Comparison of ENCODE assay signal across 8 cellular contexts in the genomic region with DNA sequence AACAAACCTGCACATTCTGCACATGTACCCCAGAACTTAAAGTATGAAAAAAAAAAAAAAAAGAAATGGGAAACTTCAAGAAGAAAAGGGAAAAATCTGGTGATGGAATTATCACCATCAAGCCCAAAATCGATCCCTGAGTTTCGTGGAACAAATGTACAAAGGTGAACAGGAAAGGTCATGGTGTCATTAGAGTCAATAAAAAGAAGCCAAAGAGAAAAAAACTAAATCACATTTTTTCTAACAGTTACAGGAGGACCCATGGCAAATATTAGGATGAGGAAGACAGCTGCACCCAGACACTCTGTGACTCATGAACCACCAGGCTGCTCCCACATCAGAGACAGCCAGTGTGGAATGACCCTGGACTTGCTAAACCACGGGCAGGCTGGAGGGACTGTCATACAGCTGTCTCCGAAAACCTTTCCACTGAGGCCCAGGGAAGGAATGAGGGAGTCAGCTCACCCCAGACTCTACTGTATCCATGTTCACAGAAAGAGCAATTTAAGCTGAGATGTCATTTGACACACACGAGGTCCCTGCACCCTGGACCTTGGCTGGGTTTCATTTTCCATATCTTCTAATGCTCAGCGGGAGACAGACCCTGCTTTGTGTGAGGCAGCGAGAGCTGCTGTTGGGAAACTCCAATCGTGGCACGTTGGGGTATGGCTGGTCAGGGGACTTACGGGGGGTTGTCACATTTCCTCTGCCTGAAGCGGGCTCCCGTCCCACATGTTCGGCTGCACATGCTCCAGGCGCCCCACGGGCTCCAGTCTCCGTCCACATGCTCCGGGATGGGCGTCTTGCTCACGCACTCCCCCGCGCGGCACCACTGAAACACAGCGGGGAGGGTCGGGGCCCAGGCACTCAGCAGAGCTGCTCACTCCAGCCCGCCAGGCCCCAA.
DNase-seq lines count a peak whose midpoint lies in the region; ATAC-seq, FAIRE-seq and TF ChIP-seq lines count a peak whose summit lies in the region.

No MANE protein-coding gene starts in this region.

- peak; percentile 36 for FAIRE-seq in HepG2 (lab: Jason Lieb, UNC)

- TF ChIP-seq POLR2A in adrenal gland (IDR thresholded peaks at IDR 0.05) = peak in 1 of 2 donors; percentile 10
- TF ChIP-seq POLR2A in HepG2 (IDR thresholded peaks at IDR 0.05; ENCODE audit: insufficient read depth in 1 of 2, low read depth in 2 of 2, low read length in 2 of 2) = no peak
- TF ChIP-seq POLR2A in thyroid gland (IDR thresholded peaks at IDR 0.05) = no peak

- H3K9me3 Mint-ChIP-seq in activated CD4-positive, alpha-beta T cell treated with anti-CD3 and anti-CD28 coated beads for 36 hours (ENCODE audit: low read depth) = no peaks in the 10 kb centered on the region

- H3K9ac ChIP-seq in HepG2 (ENCODE audit: insufficient read depth, low read depth, low read length) = no peak overlapping the region

- H3K27ac ChIP-seq in adrenal gland (peak overlapping the region in 1 of 5 donors; percentile 35), HepG2 (ENCODE audit: extremely low read length, insufficient read depth, low read length) (no peak overlapping the region), thyroid gland (no peak overlapping the region)

- intact Hi-C loops in activated CD4-positive, alpha-beta T cell treated with anti-CD3 and anti-CD28 coated beads for 36 hours (cut with DNase I, micrococcal nuclease) = loop anchor here in 1 of 2 experiments (2.0 kb wide), 1 partner anchor 203 kb away; no protein-coding TSS in a partner anchor
- intact Hi-C loops in adrenal gland (cut with DNase I) (loop anchor here (10.0 kb wide), 2 partner anchors 197 to 203 kb away; no protein-coding TSS in a partner anchor), HepG2 (cut with micrococcal nuclease; ENCODE audit: unreplicated experiment) (loop anchor here (5.0 kb wide), 1 partner anchor 204 kb away; no protein-coding TSS in a partner anchor), thyroid gland (cut with DNase I) (no loop called here)

- CTCF ChIA-PET in activated CD4-positive, alpha-beta T cell treated with anti-CD3 and anti-CD28 coated beads for 36 hours (lab: Charles Lee) = interaction anchor here (1.1 kb wide), 1 partner anchor 20 kb away, joined by 3 read pairs; no protein-coding TSS in a partner anchor
- CTCF ChIA-PET in HepG2 (lab: Yijun Ruan, JAX; ENCODE audit: low intra/inter-chr PET ratio, low total read pairs) = interaction anchor here (1.3 to 2.0 kb wide), 2 partner anchors 203 to 339 kb away, joined by 7 read pairs; no protein-coding TSS in a partner anchor

- no peak overlapping the region for H3K4me3 Mint-ChIP-seq in activated CD4-positive, alpha-beta T cell treated with anti-CD3 and anti-CD28 coated beads for 36 hours

- ATAC-seq in activated CD4-positive, alpha-beta T cell treated with anti-CD3 and anti-CD28 coated beads for 36 hours = peak; percentile 80
- ATAC-seq in HepG2 (peak; percentile 98), GM21825 (IDR thresholded peaks at IDR 0.05; ENCODE audit: unreplicated experiment) (no peak), GM21528 (IDR thresholded peaks at IDR 0.05; ENCODE audit: low FRiP score, unreplicated experiment) (no peak)

- TF ChIP-seq CTCF in adrenal gland (IDR thresholded peaks at IDR 0.05) = peak; percentile 9 to 56 (median 46)
- TF ChIP-seq CTCF in HepG2 (CRISPR knock-in tag; IDR thresholded peaks at IDR 0.05) = peak; percentile 87
- peak in 4 of 6 experiments; percentile 16 to 55 (median 43) for TF ChIP-seq CTCF in thyroid gland (IDR thresholded peaks at IDR 0.05)

- no peaks in the 10 kb centered on the region for H3K79me2 ChIP-seq in HepG2 (ENCODE audit: insufficient read depth, low read length)

- H3K36me3 ChIP-seq in adrenal gland (replicated peaks in 1 of 2) (no peaks in the 10 kb centered on the region), HepG2 (replicated peaks in 1 of 2; ENCODE audit: control insufficient read depth in 1 of 2, insufficient read depth in 2 of 2, low read length in 2 of 2) (no peaks in the 10 kb centered on the region), thyroid gland (no peaks in the 10 kb centered on the region)

- peak overlapping the region; percentile 60 for H2AFZ ChIP-seq in HepG2 (ENCODE audit: low read length)

- H3K36me3 Mint-ChIP-seq in activated CD4-positive, alpha-beta T cell treated with anti-CD3 and anti-CD28 coated beads for 36 hours (ENCODE audit: low read depth) = peaks cover 2% of the 10 kb centered on the region

- POLR2A ChIA-PET in activated CD4-positive, alpha-beta T cell treated with anti-CD3 and anti-CD28 coated beads for 36 hours (lab: Charles Lee) = no interaction called here
- POLR2A ChIA-PET in HepG2 (lab: Yijun Ruan, JAX) = interaction anchor here (0.6 kb wide), 1 partner anchor 343 kb away, joined by 6 read pairs; no protein-coding TSS in a partner anchor

- no peaks in the 10 kb centered on the region for H3K4me1 ChIP-seq in adrenal gland (replicated peaks in 1 of 2)
- H3K4me1 ChIP-seq in HepG2 (ENCODE audit: insufficient read depth, low read length) = peaks cover 14% of the 10 kb centered on the region
- no peaks in the 10 kb centered on the region for H3K4me1 ChIP-seq in thyroid gland

- DNase-seq in activated CD4-positive, alpha-beta T cell treated with anti-CD3 and anti-CD28 coated beads for 36 hours = peak; percentile 67
- DNase-seq in activated CD4-positive, alpha-beta T cell treated with anti-CD3 and anti-CD28 coated beads, Interleukin-2, amount 50 U/mL, for 4 hours = no peak
- DNase-seq in adrenal gland (peak; percentile 59 to 76 (median 69)), HepG2 (ENCODE audit: low spot score) (peak; percentile 61), thyroid gland (peak; percentile 50 to 52), GF-D8 (lab: John Stamatoyannopoulos, UW) (no peak)

- no TSS peak for BruUV-seq in HepG2 (replicated peaks; lab: Mats Ljungman, UMichigan)

- H3K27ac Mint-ChIP-seq in activated CD4-positive, alpha-beta T cell treated with anti-CD3 and anti-CD28 coated beads for 36 hours = no peak overlapping the region

- H3K27me3 ChIP-seq in adrenal gland (no peaks in the 10 kb centered on the region), HepG2 (ENCODE audit: control insufficient read depth in 1 of 2, insufficient read depth in 2 of 2, low read length in 2 of 2) (peaks cover 1 to 4% of the 10 kb centered on the region in 2 experiments; a peak in 1 of 5 replicates), thyroid gland (no peaks in the 10 kb centered on the region)

- TF ChIP-seq RAD21 in HepG2 (CRISPR knock-in tag; IDR thresholded peaks at IDR 0.05) = peak; percentile 68

- TF ChIP-seq EP300 in HepG2 (IDR thresholded peaks at IDR 0.05; ENCODE audit: low read depth in 2 of 2, low read length in 2 of 2) (0 out of 4 replicates have a peak, but pooled peaks of 1 of the 2 experiments have one; percentile 9), HepG2 (CRISPR knock-in tag; IDR thresholded peaks at IDR 0.05; ENCODE audit: borderline replicate concordance) (no peak)

- 58 to 77% (median 62%) methylated on average over 11 to 25 of the region's 25 CpGs for WGBS in adrenal gland, 4 donors
- WGBS in HepG2 (ENCODE audit: low lambda C conversion rate) = 5% methylated on average over 7 of the region's 25 CpGs
- WGBS in thyroid gland, 2 donors = 76 to 89% methylated on average over 15 to 25 of the region's 25 CpGs

- no peaks in the 10 kb centered on the region for H3K4me1 Mint-ChIP-seq in activated CD4-positive, alpha-beta T cell treated with anti-CD3 and anti-CD28 coated beads for 36 hours

- peak overlapping the region; percentile 87 for H3K4me2 ChIP-seq in HepG2 (ENCODE audit: low read depth, low read length)

- no peaks in the 10 kb centered on the region for H4K20me1 ChIP-seq in HepG2 (ENCODE audit: insufficient read depth, low read length)

- H3K4me3 ChIP-seq in adrenal gland = peak overlapping the region in 1 of 4 donors; percentile 33
- peak overlapping the region in 2 of 3 experiments; percentile 41 to 55; a peak in 4 of 6 replicates for H3K4me3 ChIP-seq in HepG2 (replicated peaks in 1 of 3; ENCODE audit: insufficient read depth in 1 of 3, low read depth in 2 of 3, low read length in 3 of 3)
- no peak overlapping the region for H3K4me3 ChIP-seq in thyroid gland (replicated peaks in 1 of 3)

- in situ Hi-C loops in HepG2 (cut with HindIII; ENCODE audit: extremely low pct_ligation_motif_present, low pct_unique_long_range_greater_than_20kb) = loop anchor here (25.0 kb wide), 1 partner anchor 869 kb away; a partner anchor contains a TSS

- no peaks in the 10 kb centered on the region for H3K27me3 Mint-ChIP-seq in activated CD4-positive, alpha-beta T cell treated with anti-CD3 and anti-CD28 coated beads for 36 hours

- H3K9me3 ChIP-seq in adrenal gland (replicated peaks in 1 of 3) (no peaks in the 10 kb centered on the region), HepG2 (ENCODE audit: low read length) (no peaks in the 10 kb centered on the region), thyroid gland (no peaks in the 10 kb centered on the region)

TF ChIP-seq in HepG2, 621 proteins besides CTCF, POLR2A, EP300 and RAD21 (continues in another document):
- TF ChIP-seq, protein P1, sequence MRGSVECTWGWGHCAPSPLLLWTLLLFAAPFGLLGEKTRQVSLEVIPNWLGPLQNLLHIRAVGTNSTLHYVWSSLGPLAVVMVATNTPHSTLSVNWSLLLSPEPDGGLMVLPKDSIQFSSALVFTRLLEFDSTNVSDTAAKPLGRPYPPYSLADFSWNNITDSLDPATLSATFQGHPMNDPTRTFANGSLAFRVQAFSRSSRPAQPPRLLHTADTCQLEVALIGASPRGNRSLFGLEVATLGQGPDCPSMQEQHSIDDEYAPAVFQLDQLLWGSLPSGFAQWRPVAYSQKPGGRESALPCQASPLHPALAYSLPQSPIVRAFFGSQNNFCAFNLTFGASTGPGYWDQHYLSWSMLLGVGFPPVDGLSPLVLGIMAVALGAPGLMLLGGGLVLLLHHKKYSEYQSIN (CRISPR knock-in tag; IDR thresholded peaks at IDR 0.05; ENCODE audit: borderline replicate concordance) = no peak
- TF ChIP-seq AGO1 (IDR thresholded peaks at IDR 0.05; ENCODE audit: low read depth, low read length, poor library complexity, severe bottlenecking) = no peak
- TF ChIP-seq PCBP2 (optimal IDR thresholded peaks at IDR 0.05; ENCODE audit: low read depth, low read length, poor library complexity, severe bottlenecking) = no peak
- TF ChIP-seq HNRNPL (IDR thresholded peaks at IDR 0.05; ENCODE audit: low read depth, low read length) = 0 out of 2 replicates have a peak, but pooled peaks have one; percentile 18
- 0 out of 2 replicates have a peak, but pooled peaks have one; percentile 28 for TF ChIP-seq EHMT2 (IDR thresholded peaks at IDR 0.05; ENCODE audit: borderline replicate concordance, low read depth, low read length)
- peak; percentile 91 for TF ChIP-seq ZNF224 (CRISPR knock-in tag; IDR thresholded peaks at IDR 0.05)

Comparison
In these comparisons a context has a peak if more than half of its experiments do, and no peak if none do; other contexts are left out.
1. DNase-seq: peak in activated CD4-positive, alpha-beta T cell treated with anti-CD3 and anti-CD28 coated beads for 36 hours (single experiment), adrenal gland (7 of 7), HepG2 (single experiment) and thyroid gland (2 of 2); none in activated CD4-positive, alpha-beta T cell treated with anti-CD3 and anti-CD28 coated beads, Interleukin-2, amount 50 U/mL, for 4 hours (0 of 2) and GF-D8 (single experiment).
2. ATAC-seq: peak in activated CD4-positive, alpha-beta T cell treated with anti-CD3 and anti-CD28 coated beads for 36 hours (single experiment) and HepG2 (single experiment); none in GM21825 (single experiment) and GM21528 (single experiment).
3. H3K4me3 ChIP-seq: peak in HepG2 (2 of 3); none in thyroid gland (0 of 3).
4. Peak in every context shown above with its lines, with median percentiles within 50 percentile points of each other: CTCF ChIP-seq.